In the genomic region with DNA sequence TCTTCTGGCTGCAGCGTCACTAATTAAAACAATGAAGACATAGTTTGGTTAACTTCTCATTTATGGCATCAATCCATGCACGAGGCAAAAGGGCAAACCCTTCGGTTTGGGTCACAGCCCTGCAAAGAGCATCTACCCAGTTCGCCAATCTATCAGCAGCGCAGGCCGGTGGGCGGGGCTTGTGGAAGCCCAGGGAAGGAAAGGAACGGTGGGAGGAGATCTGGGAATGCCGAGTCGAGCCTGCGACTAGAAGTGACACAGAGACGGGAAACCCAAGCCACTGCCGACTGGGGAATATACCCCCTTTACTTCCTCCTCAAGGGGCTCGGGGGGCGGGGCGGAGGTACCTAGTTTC, we compare ENCODE assay signal across 8 cellular contexts. TPM values are rescaled to one million over a fixed set of nuclear protein-coding genes. Genes with fewer than 3 reads are reported as not detected.
DNase-seq lines count a peak whose midpoint lies in the region; ATAC-seq lines count a peak whose summit lies in the region.

No MANE protein-coding gene starts in this region.

- no peak overlapping the region for H2AK5ac ChIP-seq in trophoblast cell (ENCODE audit: low read length)

- H3K27me3 ChIP-seq in GM23248 (replicated peaks; ENCODE audit: insufficient read depth) (no peaks in the 10 kb centered on the region), trophoblast cell (ENCODE audit: insufficient read depth, low read length) (no peaks in the 10 kb centered on the region)

- no peak overlapping the region for H3K14ac ChIP-seq in trophoblast cell (ENCODE audit: low read length)

- H3K9me3 ChIP-seq in GM23248 (ENCODE audit: low read depth) (no peaks in the 10 kb centered on the region), KOPT-K1 (ENCODE audit: insufficient read depth, low read length, poor library complexity, severe bottlenecking) (no peaks in the 10 kb centered on the region), trophoblast cell (ENCODE audit: insufficient read depth, low read depth, low read length) (no peaks in the 10 kb centered on the region)

- 1% methylated on average over 16 of the region's 16 CpGs for WGBS in GM23248 (ENCODE audit: low coverage in 1 of 2, low lambda C conversion rate in 2 of 2, missing lambda C conversion rate in 2 of 2), 2 experiments
- WGBS in adipose tissue, 3 donors: 0 to 1% (median 0%) methylated on average over 16 of the region's 16 CpGs
- no CpG with 5 or more reads among the region's 16 CpGs for WGBS in trophoblast cell (ENCODE audit: extremely low coverage, insufficient coverage, insufficient read length)
- WGBS in urinary bladder: under 1% methylated on average over 16 of the region's 16 CpGs

- H3K4me3 ChIP-seq in GM23248: peak overlapping the region; percentile 92
- peak overlapping the region; percentile 89 for H3K4me3 ChIP-seq in trophoblast cell (ENCODE audit: low read depth, low read length)
- peak overlapping the region; percentile 73 for H3K4me3 ChIP-seq in urinary bladder (ENCODE audit: low read depth, low read length)

- H4K91ac ChIP-seq in trophoblast cell (ENCODE audit: low read depth, low read length): peak overlapping the region; percentile 69

- no peak overlapping the region for H3K4ac ChIP-seq in trophoblast cell (ENCODE audit: low read depth, low read length)

- ATAC-seq in left cardiac atrium: peak; percentile 86 to 93

- peak overlapping the region; percentile 32 for H2BK5ac ChIP-seq in trophoblast cell (ENCODE audit: low read depth, low read length, poor library complexity)

- H4K8ac ChIP-seq in trophoblast cell (ENCODE audit: low read depth, low read length): peak overlapping the region; percentile 59

- peak overlapping the region; percentile 60 for H4K12ac ChIP-seq in trophoblast cell (ENCODE audit: low read depth, low read length)

- intact Hi-C loops in left cardiac atrium (cut with DNase I): no loop called here

- H3K79me2 ChIP-seq in GM23248 (ENCODE audit: insufficient read depth): no peaks in the 10 kb centered on the region
- peaks cover 1% of the 10 kb centered on the region for H3K79me2 ChIP-seq in trophoblast cell (ENCODE audit: control insufficient read depth, insufficient read depth, low read length, poor library complexity)

- no peaks in the 10 kb centered on the region for H4K20me1 ChIP-seq in GM23248 (ENCODE audit: insufficient read depth)

- peaks cover 2% of the 10 kb centered on the region for H3K79me1 ChIP-seq in trophoblast cell (ENCODE audit: low read length)

- H3K36me3 ChIP-seq in GM23248 (ENCODE audit: low read depth) (no peaks in the 10 kb centered on the region), KOPT-K1 (ENCODE audit: insufficient read depth, low read length) (no peaks in the 10 kb centered on the region), trophoblast cell (ENCODE audit: control insufficient read depth in 1 of 2, insufficient read depth in 2 of 2, low read length in 2 of 2) (no peaks in the 10 kb centered on the region), urinary bladder (ENCODE audit: insufficient read depth) (no peaks in the 10 kb centered on the region)

- no peaks in the 10 kb centered on the region for H3F3A ChIP-seq in GM23248 (ENCODE audit: insufficient read depth)

- H3K9ac ChIP-seq in GM23248 (peak overlapping the region; percentile 94), trophoblast cell (ENCODE audit: low read length) (peak overlapping the region; percentile 54)

- no peak overlapping the region for H2BK12ac ChIP-seq in trophoblast cell (ENCODE audit: low read length)

- H2BK120ac ChIP-seq in trophoblast cell (ENCODE audit: insufficient read depth, low read length, poor library complexity): no peak overlapping the region

- peak overlapping the region; percentile 85 for H3K4me2 ChIP-seq in GM23248 (ENCODE audit: unreplicated experiment)
- peak overlapping the region; percentile 61 for H3K4me2 ChIP-seq in trophoblast cell (ENCODE audit: low read length)

- H3K4me1 ChIP-seq in GM23248 (ENCODE audit: insufficient read depth): peaks cover 9% of the 10 kb centered on the region; the same call in 1 of the 2 replicates
- no peaks in the 10 kb centered on the region for H3K4me1 ChIP-seq in trophoblast cell (ENCODE audit: control insufficient read depth in 1 of 2, insufficient read depth in 2 of 2, low read length in 2 of 2)
- no peaks in the 10 kb centered on the region for H3K4me1 ChIP-seq in urinary bladder (ENCODE audit: insufficient read depth)

- no peak overlapping the region for H3K23ac ChIP-seq in trophoblast cell (ENCODE audit: low read length)

- no peaks in the 10 kb centered on the region for H3K9me2 ChIP-seq in GM23248 (ENCODE audit: insufficient read depth)

- H3K27ac ChIP-seq in GM23248 (peak overlapping the region; percentile 86), KOPT-K1 (ENCODE audit: low read depth, low read length, poor library complexity, severe bottlenecking) (peak overlapping the region; percentile 54), adipose tissue (ENCODE audit: low read depth, low read length) (peak overlapping the region; percentile 92), trophoblast cell (ENCODE audit: low read depth, low read length) (no peak overlapping the region), urinary bladder (ENCODE audit: low read depth) (peak overlapping the region; percentile 76)

- no peak overlapping the region for H3K18ac ChIP-seq in trophoblast cell (ENCODE audit: low read length)

- peak overlapping the region; percentile 91 for H2AFZ ChIP-seq in GM23248
- H2AFZ ChIP-seq in trophoblast cell (ENCODE audit: insufficient read depth, low read length, poor library complexity): peak overlapping the region; percentile 80

- DNase-seq in EH (ENCODE audit: low read depth): peak; percentile 89
- DNase-seq in GM23248: peak; percentile 93
- peak; percentile 90 for DNase-seq in RKO (ENCODE audit: low spot score)
- peak; percentile 93 for DNase-seq in left cardiac atrium
- peak; percentile 87 to 92 for DNase-seq in trophoblast cell

- in situ Hi-C loops in GM23248 (cut with MboI): no loop called here

RNA-seq across cellular contexts. Expression of gene KICS2, which starts 0.5 kb away (rescaled TPM):
- 2.9 and 5.1 TPM in 2 replicates for total RNA-seq in GM23248 (2014; rRNA removed; shearing (Covaris generic))
- 3.5 and 4.1 TPM in 2 replicates for polyA plus RNA-seq in GM23248 (2016; fragmentation: Nextera tagmentation; extraction: Ambion mirVana)
- 1 to 10 TPM; 3.0 to 4.3 (median 3.3) TPM for polyA plus RNA-seq in adipose tissue
- total RNA-seq in left cardiac atrium: 1 to 10 TPM; 3.5 to 5.1 TPM
- 1.6 and 1.8 TPM in 2 replicates for polyA plus RNA-seq in trophoblast cell (2013)
- total RNA-seq in urinary bladder: 5.7 TPM
- polyA plus RNA-seq in urinary bladder: 3.3 TPM
